Comparison of ENCODE assay signal across 27 cellular contexts in the genomic region with DNA sequence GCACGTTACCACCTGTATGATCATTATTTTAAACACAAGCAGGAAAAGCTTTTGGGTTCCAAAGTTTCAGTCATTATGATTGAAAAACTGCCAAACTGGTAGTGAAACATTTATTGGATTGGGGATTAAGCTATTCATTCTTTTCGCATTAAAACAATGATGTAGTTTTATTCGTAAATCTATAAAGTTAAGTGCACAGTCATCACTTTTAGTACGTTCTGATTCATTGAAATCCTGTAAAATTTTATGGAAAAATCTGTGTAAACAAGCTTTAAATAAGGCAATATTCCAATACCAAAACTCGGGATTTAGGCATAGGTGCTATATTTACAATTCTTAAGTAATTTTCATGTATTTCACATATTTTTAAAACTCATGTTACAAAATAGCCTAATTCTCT.
A peak's percentile ranks its signal among the peaks of the same experiment; 100 is the strongest.
DNase-seq lines count a peak whose midpoint lies in the region; ATAC-seq, FAIRE-seq and TF ChIP-seq lines count a peak whose summit lies in the region.
"Had no signal": no experiment of that assay in that cellular context is flagged by ENCODE, and none has a peak within 500 bp of the region (broad histone marks: within the 10 kb centered on the region; RNA-seq: fewer than 3 reads in every experiment).

No MANE protein-coding gene starts in this region.

- no peak overlapping the region for H4K91ac ChIP-seq in H1 (replicated peaks; ENCODE audit: insufficient read length, low read length)

- no peaks in the 10 kb centered on the region for H3K9me2 ChIP-seq in OCI-LY1 (ENCODE audit: low read depth, low read length)

- H4K8ac ChIP-seq in H1 (ENCODE audit: extremely low read depth, insufficient read depth, low read length) = no peak overlapping the region

- no TSS peak for BruUV-seq in HepG2 (replicated peaks; lab: Mats Ljungman, UMichigan)

- H3K9me3 Mint-ChIP-seq in naive thymus-derived CD8-positive, alpha-beta T cell = peaks cover 0 to 5% (median 0%) of the 10 kb centered on the region in 9 donors

- H3K4me3 Mint-ChIP-seq in naive thymus-derived CD8-positive, alpha-beta T cell = no peak overlapping the region
- H3K4me3 Mint-ChIP-seq: CD14-positive monocyte; CD4-positive, alpha-beta memory T cell; CD4-positive, CD25-positive, alpha-beta regulatory T cell; CD8-positive, alpha-beta memory T cell had no signal

- H3K79me2 ChIP-seq in HepG2 (ENCODE audit: insufficient read depth, low read length) = no peaks in the 10 kb centered on the region
- no peaks in the 10 kb centered on the region for H3K79me2 ChIP-seq in OCI-LY1 (ENCODE audit: insufficient read depth, low read length)
- H3K79me2 ChIP-seq in H1 (ENCODE audit: control insufficient read depth in 1 of 2, insufficient read depth in 2 of 2, low read length in 2 of 2) = no peaks in the 10 kb centered on the region

- WGBS in HepG2 (ENCODE audit: low lambda C conversion rate) = 97% methylated on average over 5 of the region's 5 CpGs
- 67% methylated on average over 5 of the region's 5 CpGs for WGBS in right lobe of liver (ENCODE audit: insufficient coverage, low coverage, low lambda C conversion rate, missing lambda C conversion rate)
- 88% methylated on average over 5 of the region's 5 CpGs; no CpG with 5 or more reads in 1 of the 2 experiments for WGBS in H1 (ENCODE audit: extremely low coverage in 1 of 2, insufficient coverage in 1 of 2, insufficient read length in 1 of 2, insufficient replicate concordance in 2 of 2, low coverage in 1 of 2, low lambda C conversion rate in 2 of 2, missing lambda C conversion rate in 1 of 2), 2 experiments

- H4K5ac ChIP-seq in H1 (ENCODE audit: insufficient read length, low read depth, low read length) = no peak overlapping the region

- H3K4ac ChIP-seq in H1 (replicated peaks; ENCODE audit: insufficient read length, low read depth, low read length) = no peak overlapping the region

- H2BK12ac ChIP-seq in H1 (ENCODE audit: low read depth, low read length) = no peak overlapping the region

- H3K4me1 ChIP-seq in HepG2 (ENCODE audit: insufficient read depth, low read length) = no peaks in the 10 kb centered on the region
- H3K4me1 ChIP-seq in right lobe of liver = no peaks in the 10 kb centered on the region
- H3K4me1 ChIP-seq in OCI-LY1 (ENCODE audit: insufficient read depth, low read length, severe bottlenecking) = no peaks in the 10 kb centered on the region
- no peaks in the 10 kb centered on the region for H3K4me1 ChIP-seq in H1 (replicated peaks in 1 of 4; ENCODE audit: control insufficient read depth in 3 of 4, insufficient read depth in 4 of 4, low read length in 3 of 4)
- no peaks in the 10 kb centered on the region for H3K4me1 ChIP-seq in left lung
- H3K4me1 ChIP-seq: BLaER1 had no signal

- H3K4me1 Mint-ChIP-seq in naive thymus-derived CD8-positive, alpha-beta T cell = no peaks in the 10 kb centered on the region

- H3K18ac ChIP-seq in H1 (ENCODE audit: extremely low read depth, low read length) = no peak overlapping the region

- H3K4me3 ChIP-seq in HepG2 (replicated peaks in 1 of 3; ENCODE audit: insufficient read depth in 1 of 3, low read depth in 2 of 3, low read length in 3 of 3) (no peak overlapping the region), right lobe of liver (no peak overlapping the region), OCI-LY1 (ENCODE audit: low read depth, low read length, poor library complexity, severe bottlenecking) (no peak overlapping the region), H1 (ENCODE audit: extremely low read depth in 1 of 4, insufficient read depth in 2 of 4, low read depth in 3 of 4, low read length in 4 of 4) (no peak overlapping the region), left lung (no peak overlapping the region)
- H3K4me3 ChIP-seq: BLaER1, GM12878 had no signal

- no peaks in the 10 kb centered on the region for H3K23me2 ChIP-seq in H1 (ENCODE audit: low read depth, low read length)

- no peak overlapping the region for H3K23ac ChIP-seq in H1 (ENCODE audit: insufficient read length)

- intact Hi-C loops in HepG2 (cut with micrococcal nuclease; ENCODE audit: unreplicated experiment) = no loop called here
- intact Hi-C loops in right lobe of liver (cut with DNase I) = no loop called here
- intact Hi-C loops in left lung (cut with DNase I) = no loop called here

- H2AK5ac ChIP-seq in H1 (ENCODE audit: low read depth, low read length) = no peak overlapping the region

- no peak for TF ChIP-seq POLR2A in HepG2 (IDR thresholded peaks at IDR 0.05; ENCODE audit: insufficient read depth in 1 of 2, low read depth in 2 of 2, low read length in 2 of 2)
- TF ChIP-seq POLR2A in right lobe of liver (IDR thresholded peaks at IDR 0.05) = no peak
- no peak for TF ChIP-seq POLR2A in H1 (IDR thresholded peaks at IDR 0.05; ENCODE audit: control extremely low read depth in 1 of 2, low read depth in 2 of 2, low read length in 2 of 2)

- peaks cover 0 to 2% (median 0%) of the 10 kb centered on the region in 3 donors for H3K36me3 Mint-ChIP-seq in naive thymus-derived CD8-positive, alpha-beta T cell
- H3K36me3 Mint-ChIP-seq: CD4-positive, CD25-positive, alpha-beta regulatory T cell had no signal

- POLR2A ChIA-PET in HepG2 (lab: Yijun Ruan, JAX) = no interaction called here
- POLR2A ChIA-PET in H1 (lab: Charles Lee; ENCODE audit: partially characterized antibody) = no interaction called here
- POLR2A ChIA-PET in naive thymus-derived CD8-positive, alpha-beta T cell (lab: Charles Lee) = no interaction called here

- ATAC-seq in HepG2 (no peak), right lobe of liver (no peak), left lung (no peak), GM21423 (IDR thresholded peaks at IDR 0.05; ENCODE audit: unreplicated experiment) (no peak)
- no peak for ATAC-seq in naive thymus-derived CD8-positive, alpha-beta T cell
- ATAC-seq: GM12878 had no signal

- TF ChIP-seq CTCF in HepG2 (CRISPR knock-in tag; IDR thresholded peaks at IDR 0.05) (no peak), right lobe of liver (IDR thresholded peaks at IDR 0.05) (no peak), OCI-LY1 (IDR thresholded peaks at IDR 0.05; ENCODE audit: low read length) (no peak), H1 (IDR thresholded peaks at IDR 0.05; ENCODE audit: control extremely low read depth in 1 of 3, insufficient read depth in 1 of 3, low read depth in 1 of 3, low read length in 3 of 3) (no peak), left lung (IDR thresholded peaks at IDR 0.05) (no peak)

- no peak overlapping the region for H3K14ac ChIP-seq in H1 (ENCODE audit: insufficient read length)

- no peaks in the 10 kb centered on the region for H3K27me3 ChIP-seq in HepG2 (ENCODE audit: control insufficient read depth in 1 of 2, insufficient read depth in 2 of 2, low read length in 2 of 2)
- H3K27me3 ChIP-seq in right lobe of liver = no peaks in the 10 kb centered on the region
- H3K27me3 ChIP-seq in OCI-LY1 (ENCODE audit: insufficient read depth, low read length) = no peaks in the 10 kb centered on the region
- H3K27me3 ChIP-seq in H1 (replicated peaks in 1 of 4; ENCODE audit: control insufficient read depth in 3 of 4, extremely low read depth in 1 of 4, insufficient read depth in 3 of 4, low read length in 3 of 4) = no peaks in the 10 kb centered on the region
- no peaks in the 10 kb centered on the region for H3K27me3 ChIP-seq in left lung
- H3K27me3 ChIP-seq: BE2C, BLaER1 had no signal

- H3K27ac ChIP-seq in HepG2 (ENCODE audit: extremely low read length, insufficient read depth, low read length) = no peak overlapping the region
- no peak overlapping the region for H3K27ac ChIP-seq in right lobe of liver
- H3K27ac ChIP-seq in OCI-LY1 (ENCODE audit: low read depth, low read length, poor library complexity, severe bottlenecking) = no peak overlapping the region
- H3K27ac ChIP-seq in H1 (ENCODE audit: low read depth, low read length) = no peak overlapping the region
- H3K27ac ChIP-seq in left lung = no peak overlapping the region
- H3K27ac ChIP-seq: 22Rv1, BLaER1 had no signal

- in situ Hi-C loops in HepG2 (cut with HindIII; ENCODE audit: extremely low pct_ligation_motif_present, low pct_unique_long_range_greater_than_20kb) = no loop called here

- no peak for TF ChIP-seq EP300 in HepG2 (IDR thresholded peaks at IDR 0.05; ENCODE audit: low read depth in 2 of 2, low read length in 2 of 2)
- TF ChIP-seq EP300 in HepG2 (CRISPR knock-in tag; IDR thresholded peaks at IDR 0.05; ENCODE audit: borderline replicate concordance) = no peak
- TF ChIP-seq EP300 in H1 (IDR thresholded peaks at IDR 0.05; ENCODE audit: borderline replicate concordance in 1 of 2, low read depth in 2 of 2, low read length in 2 of 2) = no peak

- CTCF ChIA-PET in HepG2 (lab: Yijun Ruan, JAX; ENCODE audit: low intra/inter-chr PET ratio, low total read pairs) (no interaction called here), H1 (lab: Charles Lee; ENCODE audit: partially characterized antibody) (no interaction called here)

- H3K56ac ChIP-seq in H1 (replicated peaks; ENCODE audit: insufficient read length, low read depth, low read length) = no peak overlapping the region

- no peak overlapping the region for H3K4me2 ChIP-seq in HepG2 (ENCODE audit: low read depth, low read length)
- no peak overlapping the region for H3K4me2 ChIP-seq in OCI-LY1 (ENCODE audit: low read length)
- H3K4me2 ChIP-seq in H1 (ENCODE audit: insufficient read depth in 1 of 2, low read depth in 2 of 2, low read length in 2 of 2) = no peak overlapping the region
- H3K4me2 ChIP-seq: BLaER1 had no signal

- no peak overlapping the region for H3K9ac ChIP-seq in HepG2 (ENCODE audit: insufficient read depth, low read depth, low read length)
- H3K9ac ChIP-seq in OCI-LY1 (ENCODE audit: low read length) = no peak overlapping the region
- H3K9ac ChIP-seq in H1 (replicated peaks in 1 of 4; ENCODE audit: extremely low read depth in 1 of 4, low read depth in 3 of 4, low read length in 3 of 4) = no peak overlapping the region
- H3K9ac ChIP-seq: BLaER1 had no signal

- H3K9me3 ChIP-seq in HepG2 (ENCODE audit: low read length) (no peaks in the 10 kb centered on the region), right lobe of liver (no peaks in the 10 kb centered on the region), OCI-LY1 (ENCODE audit: low read length) (peaks cover 10% of the 10 kb centered on the region; the same call in 1 of the 2 replicates), H1 (ENCODE audit: insufficient read depth in 2 of 2, low read depth in 1 of 2, low read length in 1 of 2) (0 out of 4 replicates have a peak, but pooled peaks cover 0 to 2% of the 10 kb centered on the region in 2 experiments), left lung (no peaks in the 10 kb centered on the region)
- H3K9me3 ChIP-seq: BE2C had no signal

- H2BK120ac ChIP-seq in H1 (replicated peaks; ENCODE audit: low read depth, low read length) = no peak overlapping the region

- no peaks in the 10 kb centered on the region; a peak in 1 of 5 replicates for H3K36me3 ChIP-seq in HepG2 (replicated peaks in 1 of 2; ENCODE audit: control insufficient read depth in 1 of 2, insufficient read depth in 2 of 2, low read length in 2 of 2)
- H3K36me3 ChIP-seq in right lobe of liver = no peaks in the 10 kb centered on the region
- no peaks in the 10 kb centered on the region; the same call in 1 of the 2 replicates for H3K36me3 ChIP-seq in OCI-LY1 (ENCODE audit: insufficient read depth, low read length)
- H3K36me3 ChIP-seq in H1 (ENCODE audit: control insufficient read depth in 2 of 4, insufficient read depth in 4 of 4, low read length in 3 of 4) = no peaks in the 10 kb centered on the region
- no peaks in the 10 kb centered on the region for H3K36me3 ChIP-seq in left lung
- H3K36me3 ChIP-seq: BE2C, BLaER1 had no signal

- no peak overlapping the region for H2BK15ac ChIP-seq in H1 (ENCODE audit: low read length)

- no peak for TF ChIP-seq RAD21 in HepG2 (CRISPR knock-in tag; IDR thresholded peaks at IDR 0.05)
- TF ChIP-seq RAD21 in H1 (IDR thresholded peaks at IDR 0.05 in 1 of 2, conservative IDR thresholded peaks at IDR 0.05 in 1 of 2; ENCODE audit: low read depth in 2 of 2, low read length in 2 of 2) = no peak

- FAIRE-seq in HepG2 (lab: Jason Lieb, UNC) (no peak), H1 (lab: Jason Lieb, UNC) (no peak)
- FAIRE-seq: GM12878, GM12892, GM18507 had no signal

- H2AFZ ChIP-seq in HepG2 (ENCODE audit: low read length) (no peak overlapping the region), OCI-LY1 (ENCODE audit: low read length) (peak overlapping the region; percentile 34; the same call in 1 of the 2 replicates), H1 (ENCODE audit: low read length) (no peak overlapping the region)

- H2BK5ac ChIP-seq in H1 (ENCODE audit: low read depth, low read length) = no peak overlapping the region

- H3K27ac Mint-ChIP-seq in naive thymus-derived CD8-positive, alpha-beta T cell = no peak overlapping the region
- H3K27ac Mint-ChIP-seq: CD14-positive monocyte; CD4-positive, alpha-beta memory T cell; CD4-positive, CD25-positive, alpha-beta regulatory T cell; CD8-positive, alpha-beta memory T cell had no signal

- H4K20me1 ChIP-seq in HepG2 (ENCODE audit: insufficient read depth, low read length) = no peaks in the 10 kb centered on the region; the same call in 1 of the 2 replicates
- no peaks in the 10 kb centered on the region for H4K20me1 ChIP-seq in OCI-LY1 (ENCODE audit: insufficient read depth, low read length)
- H4K20me1 ChIP-seq in H1 (replicated peaks in 1 of 2; ENCODE audit: control insufficient read depth in 1 of 2, insufficient read depth in 2 of 2, low read length in 2 of 2) = no peaks in the 10 kb centered on the region
- H4K20me1 ChIP-seq: BLaER1 had no signal

- DNase-seq in HepG2 (ENCODE audit: low spot score) (no peak), right lobe of liver (no peak), H1 (ENCODE audit: low read depth in 1 of 2, low spot score in 2 of 2) (no peak), left lung (no peak)
- no peak for DNase-seq in naive thymus-derived CD8-positive, alpha-beta T cell
- DNase-seq: ACHN; BE2C; C1 segment of cervical spinal cord; CD4-positive, alpha-beta memory T cell; CD4-positive, CD25-positive, alpha-beta regulatory T cell; CD8-positive, alpha-beta memory T cell; COR-L47; DMS 273 treated with DMSO at 0.1 percent for 48 hours; DMS153; DMS53; DMS79; DND-41; EL; GDM1 had no signal

- H3K27me3 Mint-ChIP-seq in naive thymus-derived CD8-positive, alpha-beta T cell = peaks cover 0 to 4% (median 0%) of the 10 kb centered on the region in 5 donors
- H3K27me3 Mint-ChIP-seq: CD4-positive, alpha-beta memory T cell; CD8-positive, alpha-beta memory T cell had no signal

- H3F3A ChIP-seq in OCI-LY1 (ENCODE audit: insufficient read depth, low read length) = no peaks in the 10 kb centered on the region

- no peaks in the 10 kb centered on the region for H3K79me1 ChIP-seq in H1 (ENCODE audit: low read depth, low read length)

- H2BK20ac ChIP-seq in H1 (ENCODE audit: low read length) = no peak overlapping the region
